Comparison of ENCODE assay signal across 1 cellular context in the genomic region with DNA sequence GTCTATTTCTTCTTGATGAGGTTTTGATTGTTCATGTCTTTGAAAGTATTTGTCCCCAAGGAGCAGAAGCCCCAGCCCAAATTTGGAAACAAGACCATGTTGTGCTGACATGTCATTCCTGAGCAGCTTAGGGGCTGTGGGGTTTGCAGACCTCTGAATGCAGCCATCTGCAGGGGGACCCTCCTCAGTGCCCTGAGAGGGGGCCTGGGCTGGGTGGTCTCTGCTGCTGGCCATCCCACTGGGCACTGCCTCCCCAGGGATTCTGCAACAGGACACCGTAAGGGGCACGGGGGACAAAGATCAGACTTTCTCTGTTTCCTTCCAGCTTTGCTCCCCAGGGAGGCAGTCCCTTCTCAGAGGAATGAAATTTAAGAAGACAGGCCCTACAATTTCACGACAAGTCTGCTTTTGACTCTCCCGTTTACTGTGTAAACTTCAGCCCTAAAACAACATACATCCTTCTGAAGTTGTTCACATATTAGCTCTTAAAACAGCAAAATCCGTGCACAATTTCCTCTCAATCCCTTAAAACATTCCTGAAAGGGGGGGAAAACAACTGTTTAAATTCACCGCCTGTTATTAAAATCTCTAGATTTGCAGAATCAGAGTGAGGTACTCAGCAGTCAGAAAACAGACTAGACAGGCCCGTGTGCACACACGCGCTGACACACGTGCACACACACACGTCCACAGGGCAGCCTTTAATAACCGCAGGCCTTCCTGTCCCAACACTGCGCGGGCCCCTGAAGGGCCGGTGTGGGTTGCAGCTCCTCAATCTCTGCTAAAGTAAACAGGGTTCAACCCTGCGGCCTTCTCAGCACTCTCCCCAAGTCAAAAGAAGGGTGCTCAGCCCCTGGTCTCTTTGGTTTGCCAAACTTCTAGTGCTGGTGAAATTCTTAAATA.
TF ChIP-seq lines count a peak whose summit lies in the region.

No MANE protein-coding gene starts in this region.

TF ChIP-seq in HepG2, 621 proteins besides CTCF, POLR2A, EP300 and RAD21:
- no peak for TF ChIP-seq FOXO1 (CRISPR knock-in tag; IDR thresholded peaks at IDR 0.05)
- no peak for TF ChIP-seq HHEX (CRISPR knock-in tag; IDR thresholded peaks at IDR 0.05)
- no peak for TF ChIP-seq REL (CRISPR knock-in tag; conservative IDR thresholded peaks at IDR 0.05)
- no peak for TF ChIP-seq ZNF788 (CRISPR knock-in tag; IDR thresholded peaks at IDR 0.05; ENCODE audit: borderline replicate concordance)
- no peak for TF ChIP-seq ATF6 (CRISPR knock-in tag; conservative IDR thresholded peaks at IDR 0.05)
- TF ChIP-seq SOX13 (IDR thresholded peaks at IDR 0.05) = no peak
- TF ChIP-seq SOX13 (CRISPR knock-in tag; conservative IDR thresholded peaks at IDR 0.05 in 1 of 2, IDR thresholded peaks at IDR 0.05 in 1 of 2) = no peak
- no peak for TF ChIP-seq ZNF224 (CRISPR knock-in tag; IDR thresholded peaks at IDR 0.05)
- TF ChIP-seq HNRNPL (IDR thresholded peaks at IDR 0.05; ENCODE audit: low read depth, low read length) = no peak
- no peak for TF ChIP-seq ZNF33A (CRISPR knock-in tag; IDR thresholded peaks at IDR 0.05; ENCODE audit: borderline replicate concordance)
- TF ChIP-seq PRDM4 (CRISPR knock-in tag; IDR thresholded peaks at IDR 0.05; ENCODE audit: borderline replicate concordance) = no peak
- TF ChIP-seq HINFP (CRISPR knock-in tag; IDR thresholded peaks at IDR 0.05; ENCODE audit: low read depth) = no peak
- TF ChIP-seq MNT (IDR thresholded peaks at IDR 0.05) = no peak
- TF ChIP-seq, protein P1, sequence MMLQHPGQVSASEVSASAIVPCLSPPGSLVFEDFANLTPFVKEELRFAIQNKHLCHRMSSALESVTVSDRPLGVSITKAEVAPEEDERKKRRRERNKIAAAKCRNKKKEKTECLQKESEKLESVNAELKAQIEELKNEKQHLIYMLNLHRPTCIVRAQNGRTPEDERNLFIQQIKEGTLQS (CRISPR knock-in tag; IDR thresholded peaks at IDR 0.05) = no peak
